ENCODE assay signal across 8 cellular contexts in the genomic region with DNA sequence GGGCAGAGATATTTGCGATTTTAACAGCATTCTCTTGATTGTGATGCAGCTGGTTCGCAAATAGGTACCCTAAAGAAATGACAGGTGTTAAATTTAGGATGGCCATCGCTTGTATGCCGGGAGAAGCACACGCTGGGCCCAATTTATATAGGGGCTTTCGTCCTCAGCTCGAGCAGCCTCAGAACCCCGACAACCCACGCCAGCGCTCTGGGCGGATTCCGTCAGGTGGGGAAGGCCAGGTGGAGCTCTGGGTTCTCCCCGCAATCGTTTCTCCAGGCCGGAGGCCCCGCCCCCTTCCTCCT. TPM values are rescaled to one million over a fixed set of nuclear protein-coding genes. Genes with fewer than 3 reads are reported as not detected.
DNase-seq lines count a peak whose midpoint lies in the region; ATAC-seq and TF ChIP-seq lines count a peak whose summit lies in the region.

No MANE protein-coding gene starts in this region.

- in situ Hi-C loops in brain microvascular endothelial cell (cut with HindIII; ENCODE audit: low pct_ligation_motif_present, low sequenced_read_pairs): no loop called here

- H3K9me3 ChIP-seq in heart left ventricle: no peaks in the 10 kb centered on the region
- peaks cover 5% of the 10 kb centered on the region for H3K9me3 ChIP-seq in mesodermal cell (ENCODE audit: control insufficient read depth, low read length)

- TF ChIP-seq CTCF in heart left ventricle (IDR thresholded peaks at IDR 0.05): no peak
- TF ChIP-seq CTCF in brain microvascular endothelial cell (IDR thresholded peaks at IDR 0.05; ENCODE audit: low read depth, low read length, missing control alignments): no peak

- H3K27me3 ChIP-seq in heart left ventricle: no peaks in the 10 kb centered on the region
- H3K27me3 ChIP-seq in brain microvascular endothelial cell (replicated peaks): no peaks in the 10 kb centered on the region

- peak overlapping the region; percentile 55 to 100 (median 90) for H3K4me3 ChIP-seq in heart left ventricle
- peak overlapping the region; percentile 84 for H3K4me3 ChIP-seq in brain microvascular endothelial cell (ENCODE audit: low read depth, low read length)
- H3K4me3 ChIP-seq in mesodermal cell (ENCODE audit: extremely low read depth, insufficient read depth, low read length, poor library complexity, severe bottlenecking): peak overlapping the region; percentile 98
- peak overlapping the region; percentile 78 for H3K4me3 ChIP-seq in urinary bladder (ENCODE audit: low read depth, low read length)

- 3 to 4% (median 3%) methylated on average over 9 to 16 of the region's 16 CpGs for WGBS in heart left ventricle, 4 donors
- WGBS in mesodermal cell (ENCODE audit: insufficient coverage in 2 of 2), 2 experiments: 19 to 25% methylated on average over 7 to 10 of the region's 16 CpGs
- 2% methylated on average over 16 of the region's 16 CpGs for WGBS in urinary bladder

- TF ChIP-seq POLR2A in heart left ventricle (IDR thresholded peaks at IDR 0.05): no peak

- intact Hi-C loops in heart left ventricle (cut with DNase I) (no loop called here), left cardiac atrium (cut with DNase I) (no loop called here)

- H3K27ac ChIP-seq in heart left ventricle: peak overlapping the region in 8 of 12 donors; percentile 82 to 98 (median 92)
- peak overlapping the region; percentile 87 for H3K27ac ChIP-seq in brain microvascular endothelial cell
- peak overlapping the region; percentile 96 for H3K27ac ChIP-seq in mesodermal cell (ENCODE audit: low read depth, low read length, severe bottlenecking)
- no peak overlapping the region for H3K27ac ChIP-seq in urinary bladder (ENCODE audit: low read depth)

- no peak for DNase-seq in heart left ventricle
- DNase-seq in left cardiac atrium: no peak
- DNase-seq in brain microvascular endothelial cell: no peak
- no peak for DNase-seq in NCI-H345 treated with DMSO at 0.1 percent for 48 hours (lab: John Stamatoyannopoulos, UW; ENCODE audit: unreplicated experiment)
- DNase-seq in NCI-H748 (lab: John Stamatoyannopoulos, UW; ENCODE audit: unreplicated experiment): no peak

- no peaks in the 10 kb centered on the region for H3K36me3 ChIP-seq in heart left ventricle
- no peaks in the 10 kb centered on the region for H3K36me3 ChIP-seq in brain microvascular endothelial cell (replicated peaks)
- H3K36me3 ChIP-seq in mesodermal cell (ENCODE audit: control insufficient read depth, insufficient read depth, low read length): no peaks in the 10 kb centered on the region
- no peaks in the 10 kb centered on the region for H3K36me3 ChIP-seq in urinary bladder (ENCODE audit: insufficient read depth)

- ATAC-seq in heart left ventricle (no peak), left cardiac atrium (no peak), GM21529 (IDR thresholded peaks at IDR 0.05; ENCODE audit: unreplicated experiment) (no peak)

- H3K4me1 ChIP-seq in heart left ventricle (peaks cover 0 to 33% (median 10%) of the 10 kb centered on the region in 12 donors), mesodermal cell (ENCODE audit: control insufficient read depth, insufficient read depth, low read length, poor library complexity, severe bottlenecking) (no peaks in the 10 kb centered on the region), urinary bladder (ENCODE audit: insufficient read depth) (no peaks in the 10 kb centered on the region)

RNA-seq across cellular contexts. Expression of gene PSEN1, which starts 0.3 kb away (rescaled TPM):
- total RNA-seq in heart left ventricle (10 to 100 TPM; 19.9 to 44.1 (median 22.9) TPM), left cardiac atrium (10 to 100 TPM; 27.2 to 28.9 TPM), urinary bladder (47.8 TPM)
- polyA plus RNA-seq in heart left ventricle (10 to 100 TPM; 11.6 to 22.4 TPM), urinary bladder (28.7 TPM)
- 47.7 TPM for polyA plus RNA-seq in mesodermal cell (2013, experiment 1 of 2)
- polyA plus RNA-seq in mesodermal cell (2013, experiment 2 of 2): 43.4 TPM
